Comparison of ENCODE assay signal across 2 cellular contexts in the genomic region with DNA sequence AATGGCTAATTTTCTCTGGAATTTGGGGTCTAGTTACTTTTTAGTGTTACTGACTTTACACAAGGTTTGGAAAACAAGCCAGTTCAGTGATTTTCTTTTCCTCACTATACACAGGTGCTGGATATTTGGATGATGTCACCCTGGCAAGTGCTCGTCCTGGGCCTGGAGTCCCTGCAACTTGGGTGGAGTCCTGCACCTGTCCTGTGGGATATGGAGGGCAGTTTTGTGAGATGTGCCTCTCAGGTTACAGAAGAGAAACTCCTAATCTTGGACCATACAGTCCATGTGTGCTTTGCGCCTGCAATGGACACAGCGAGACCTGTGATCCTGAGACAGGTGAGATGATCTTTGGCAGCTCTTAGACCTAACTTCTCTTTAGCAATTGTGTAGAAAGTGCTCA.
TF ChIP-seq lines count a peak whose summit lies in the region.

No MANE protein-coding gene starts in this region.

TF ChIP-seq in IMR-90, 13 proteins besides CTCF, POLR2A, EP300 and RAD21:
- no peak for TF ChIP-seq NFE2L2 (IDR thresholded peaks at IDR 0.05; ENCODE audit: low read depth, low read length)
- no peak for TF ChIP-seq MAFK (IDR thresholded peaks at IDR 0.05; ENCODE audit: low read depth, low read length)
- no peak for TF ChIP-seq FOS (IDR thresholded peaks at IDR 0.05; ENCODE audit: low read depth, low read length)
- no peak for TF ChIP-seq SMC3 (IDR thresholded peaks at IDR 0.05; ENCODE audit: low read depth, low read length)
- TF ChIP-seq, protein P1, sequence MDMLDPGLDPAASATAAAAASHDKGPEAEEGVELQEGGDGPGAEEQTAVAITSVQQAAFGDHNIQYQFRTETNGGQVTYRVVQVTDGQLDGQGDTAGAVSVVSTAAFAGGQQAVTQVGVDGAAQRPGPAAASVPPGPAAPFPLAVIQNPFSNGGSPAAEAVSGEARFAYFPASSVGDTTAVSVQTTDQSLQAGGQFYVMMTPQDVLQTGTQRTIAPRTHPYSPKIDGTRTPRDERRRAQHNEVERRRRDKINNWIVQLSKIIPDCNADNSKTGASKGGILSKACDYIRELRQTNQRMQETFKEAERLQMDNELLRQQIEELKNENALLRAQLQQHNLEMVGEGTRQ (IDR thresholded peaks at IDR 0.05; ENCODE audit: low read depth, low read length), result no peak
- no peak for TF ChIP-seq RFX5 (IDR thresholded peaks at IDR 0.05; ENCODE audit: low read depth, low read length)
- TF ChIP-seq MAZ (IDR thresholded peaks at IDR 0.05; ENCODE audit: borderline replicate concordance, low read depth, low read length), result no peak
- TF ChIP-seq BHLHE40 (IDR thresholded peaks at IDR 0.05; ENCODE audit: low read depth, low read length), result no peak
- no peak for TF ChIP-seq CHD1 (IDR thresholded peaks at IDR 0.05; ENCODE audit: low read depth, low read length)
- no peak for TF ChIP-seq MXI1 (IDR thresholded peaks at IDR 0.05; ENCODE audit: borderline replicate concordance, low read depth, low read length)
- TF ChIP-seq CEBPB (IDR thresholded peaks at IDR 0.05; ENCODE audit: low read depth, low read length), result no peak
- TF ChIP-seq ELK1 (IDR thresholded peaks at IDR 0.05; ENCODE audit: borderline replicate concordance, low read depth, low read length), result no peak
- no peak for TF ChIP-seq RCOR1 (IDR thresholded peaks at IDR 0.05; ENCODE audit: insufficient replicate concordance, low read length)

TF ChIP-seq in endothelial cell of umbilical vein, 7 proteins besides CTCF, POLR2A, EP300 and RAD21:
- no peak for TF ChIP-seq MAX (IDR thresholded peaks at IDR 0.05; ENCODE audit: insufficient read depth, insufficient read length)
- TF ChIP-seq POLR2AphosphoS5 (IDR thresholded peaks at IDR 0.05; ENCODE audit: insufficient read depth, low read depth, low read length), result no peak
- TF ChIP-seq MYC (IDR thresholded peaks at IDR 0.05; ENCODE audit: low read depth, low read length), result no peak
- TF ChIP-seq FOS (IDR thresholded peaks at IDR 0.05; ENCODE audit: borderline replicate concordance, insufficient read depth, low read length), result no peak
- TF ChIP-seq GATA2 (IDR thresholded peaks at IDR 0.05; ENCODE audit: insufficient read depth, insufficient read length, low read depth, low read length), result no peak
- TF ChIP-seq JUN (IDR thresholded peaks at IDR 0.05; ENCODE audit: borderline replicate concordance, insufficient read depth, insufficient read length, low read depth), result no peak
- no peak for TF ChIP-seq EZH2 (IDR thresholded peaks at IDR 0.05; ENCODE audit: borderline replicate concordance, low read depth, low read length, severe bottlenecking)
